Comparison of ENCODE assay signal across 1 cellular context in the genomic region with DNA sequence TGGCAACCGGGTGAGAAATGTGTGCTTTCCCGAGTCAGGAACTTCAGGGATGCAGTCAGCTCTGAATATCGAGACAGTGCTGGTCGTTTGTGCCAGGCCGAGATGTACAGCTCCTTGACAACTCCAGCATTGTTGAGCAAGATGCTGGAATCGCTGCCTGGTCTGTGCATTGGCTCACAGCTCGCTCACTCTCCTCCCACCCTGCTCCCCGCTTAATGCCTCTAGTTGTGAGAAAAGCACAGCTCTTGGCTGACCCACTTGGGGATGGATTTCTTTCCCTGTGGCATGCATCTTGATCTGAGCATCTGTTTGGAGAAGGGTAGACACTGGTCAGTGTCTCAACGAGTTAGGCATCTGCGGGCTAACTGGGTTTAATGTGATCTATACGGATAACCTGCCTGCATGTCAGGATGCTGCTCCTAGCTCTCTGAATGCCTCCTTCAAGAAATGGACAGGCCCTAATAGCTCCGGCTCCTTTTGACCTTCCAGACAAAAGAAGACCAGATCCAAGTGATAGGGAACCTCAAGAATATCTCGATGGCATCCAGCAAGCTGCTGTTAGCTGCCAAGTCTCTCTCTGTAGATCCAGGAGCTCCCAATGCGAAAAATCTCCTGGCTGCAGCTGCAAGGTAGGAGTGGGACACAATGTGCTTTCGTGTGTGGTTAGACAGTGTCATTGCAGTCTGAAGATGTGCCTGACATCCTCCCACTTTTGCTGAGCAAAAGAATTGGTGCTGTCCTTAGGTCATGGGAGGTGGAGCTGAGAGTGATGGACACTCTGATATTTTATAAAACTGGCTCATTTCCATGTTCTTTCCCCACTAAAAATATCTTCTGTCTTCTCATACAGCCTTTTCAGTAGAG.
TF ChIP-seq lines count a peak whose summit lies in the region.

No MANE protein-coding gene starts in this region.

TF ChIP-seq in SK-N-SH, 30 proteins besides CTCF, POLR2A, EP300 and RAD21 (continued from another document):
- TF ChIP-seq, protein P1, sequence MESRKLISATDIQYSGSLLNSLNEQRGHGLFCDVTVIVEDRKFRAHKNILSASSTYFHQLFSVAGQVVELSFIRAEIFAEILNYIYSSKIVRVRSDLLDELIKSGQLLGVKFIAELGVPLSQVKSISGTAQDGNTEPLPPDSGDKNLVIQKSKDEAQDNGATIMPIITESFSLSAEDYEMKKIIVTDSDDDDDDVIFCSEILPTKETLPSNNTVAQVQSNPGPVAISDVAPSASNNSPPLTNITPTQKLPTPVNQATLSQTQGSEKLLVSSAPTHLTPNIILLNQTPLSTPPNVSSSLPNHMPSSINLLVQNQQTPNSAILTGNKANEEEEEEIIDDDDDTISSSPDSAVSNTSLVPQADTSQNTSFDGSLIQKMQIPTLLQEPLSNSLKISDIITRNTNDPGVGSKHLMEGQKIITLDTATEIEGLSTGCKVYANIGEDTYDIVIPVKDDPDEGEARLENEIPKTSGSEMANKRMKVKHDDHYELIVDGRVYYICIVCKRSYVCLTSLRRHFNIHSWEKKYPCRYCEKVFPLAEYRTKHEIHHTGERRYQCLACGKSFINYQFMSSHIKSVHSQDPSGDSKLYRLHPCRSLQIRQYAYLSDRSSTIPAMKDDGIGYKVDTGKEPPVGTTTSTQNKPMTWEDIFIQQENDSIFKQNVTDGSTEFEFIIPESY (IDR thresholded peaks at IDR 0.05; ENCODE audit: borderline replicate concordance, low read depth): no peak
- TF ChIP-seq PBX3 (IDR thresholded peaks at IDR 0.05) (peak; percentile 68), GABPA (IDR thresholded peaks at IDR 0.05; ENCODE audit: low read depth) (no peak)
